ENCODE assay signal across 20 cellular contexts in the genomic region with DNA sequence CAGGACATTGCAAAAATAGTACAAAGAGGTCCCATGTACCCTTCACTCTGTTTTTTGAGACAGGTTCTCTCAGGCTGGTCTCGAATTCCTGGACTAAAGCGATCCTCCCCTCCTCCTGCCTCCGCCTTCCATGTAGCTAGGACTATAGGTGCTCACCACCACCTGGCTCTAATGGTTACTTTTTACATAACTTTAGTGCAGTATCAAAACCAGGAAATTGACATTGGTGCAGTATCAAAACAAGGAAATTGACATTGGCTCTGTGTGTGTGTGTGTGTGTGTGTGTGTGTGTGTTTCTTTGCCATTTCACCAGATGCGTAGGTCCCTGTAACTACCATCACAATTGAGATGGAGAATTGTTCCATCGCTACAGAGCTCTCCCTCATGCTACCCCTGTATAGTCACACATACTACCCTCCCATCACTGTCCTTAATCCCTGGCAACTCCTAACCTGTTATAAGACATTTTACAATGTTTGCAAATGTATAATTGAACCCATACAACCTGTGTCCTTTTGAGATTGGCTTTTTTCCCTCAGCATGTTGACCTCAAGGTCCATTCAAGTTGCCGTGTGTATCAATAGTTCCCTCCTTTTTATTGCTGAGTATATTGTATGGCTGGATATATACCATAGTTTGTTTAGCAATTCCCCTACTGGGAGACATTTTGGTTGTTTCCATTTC. TPM values are rescaled to one million over a fixed set of nuclear protein-coding genes. Genes with fewer than 3 reads are reported as not detected.
"Had no signal": no experiment of that assay in that cellular context is flagged by ENCODE, and none has a peak within 500 bp of the region (broad histone marks: within the 10 kb centered on the region; RNA-seq: fewer than 3 reads in every experiment).

No MANE protein-coding gene starts in this region.

- H3K27ac ChIP-seq: adrenal gland, cardiac muscle cell, coronary artery, hepatocyte, left ventricle myocardium inferior, right atrium auricular region, thyroid gland, vagina had no signal

- H3K9me3 ChIP-seq: adrenal gland, left ventricle myocardium inferior, right atrium auricular region, thyroid gland, vagina had no signal

- DNase-seq: activated CD4-positive, alpha-beta memory T cell treated with anti-CD3 and anti-CD28 coated beads for 36 hours; activated gamma-delta T cell treated with Interleukin-2 at 50 U/mL for 16 hours; activated T-cell treated with anti-CD3 and anti-CD28 coated beads, Interleukin-2, amount 50 U/mL, for 48 hours; adrenal gland; kidney; left ventricle myocardium inferior; stimulated activated CD4-positive, alpha-beta T cell treated with anti-CD3 and anti-CD28 coated beads, Interleukin-2, amount 100 ng/mL, for 48 hours; T-helper 9 cell; thyroid gland had no signal

- H3K4me3 ChIP-seq: adrenal gland, cardiac muscle cell, coronary artery, hepatocyte, left ventricle myocardium inferior, right atrium auricular region, thyroid gland, vagina had no signal

- H3K27me3 Mint-ChIP-seq: activated CD4-positive, alpha-beta memory T cell treated with anti-CD3 and anti-CD28 coated beads for 36 hours; progenitor cell of endocrine pancreas; stimulated activated memory B cell treated with anti-CD40 and anti-IgM and Interleukin-4, amounts not matched to agents 10 μg/mL and 1 μg/mL and 100 μg/mL, for 72 hours had no signal

- H3K27me3 ChIP-seq: adrenal gland, cardiac muscle cell, hepatocyte, right atrium auricular region, thyroid gland, vagina had no signal

- H3K36me3 ChIP-seq: adrenal gland, cardiac muscle cell, left ventricle myocardium inferior, right atrium auricular region, thyroid gland, vagina had no signal

- H3K4me1 ChIP-seq: adrenal gland, left ventricle myocardium inferior, right atrium auricular region, thyroid gland had no signal

- H3K9me3 Mint-ChIP-seq: nephron had no signal

- H3K27ac Mint-ChIP-seq: activated CD4-positive, alpha-beta memory T cell treated with anti-CD3 and anti-CD28 coated beads for 36 hours; nephron; progenitor cell of endocrine pancreas; stimulated activated memory B cell treated with anti-CD40 and anti-IgM and Interleukin-4, amounts not matched to agents 10 μg/mL and 1 μg/mL and 100 μg/mL, for 72 hours had no signal

- ATAC-seq: activated CD4-positive, CD25-positive, alpha-beta regulatory T cell treated with anti-CD3 and anti-CD28 coated beads, Interleukin-2, amount 50 U/mL, for 24 hours; esophagus mucosa; stimulated activated memory B cell treated with anti-CD40 and anti-IgM and Interleukin-4, amounts not matched to agents 10 μg/mL and 1 μg/mL and 100 μg/mL, for 72 hours had no signal

- H3K4me3 Mint-ChIP-seq: activated CD4-positive, alpha-beta memory T cell treated with anti-CD3 and anti-CD28 coated beads for 36 hours; nephron; stimulated activated memory B cell treated with anti-CD40 and anti-IgM and Interleukin-4, amounts not matched to agents 10 μg/mL and 1 μg/mL and 100 μg/mL, for 72 hours had no signal

RNA-seq across cellular contexts. Expression of gene RIPOR2, which starts 28.3 kb away (rescaled TPM):
- total RNA-seq: glomerular endothelial cell had no signal
